Comparison of ENCODE assay signal across 1 cellular context in genomic region chr3:44989636-44990373, GRCh38.
TF ChIP-seq lines count a peak whose summit lies in the region.

No MANE protein-coding gene starts in this region.

TF ChIP-seq in GM23338, 12 proteins besides CTCF, POLR2A, EP300 and RAD21 (continued from another document):
- TF ChIP-seq REST (IDR thresholded peaks at IDR 0.05; ENCODE audit: unreplicated experiment) (no peak), NANOG (IDR thresholded peaks at IDR 0.05; ENCODE audit: borderline replicate concordance) (no peak), ZNF114 (CRISPR knock-in tag; IDR thresholded peaks at IDR 0.05) (no peak), ETS1 (IDR thresholded peaks at IDR 0.05) (no peak)
